ENCODE assay signal across 2 cellular contexts in the genomic region with DNA sequence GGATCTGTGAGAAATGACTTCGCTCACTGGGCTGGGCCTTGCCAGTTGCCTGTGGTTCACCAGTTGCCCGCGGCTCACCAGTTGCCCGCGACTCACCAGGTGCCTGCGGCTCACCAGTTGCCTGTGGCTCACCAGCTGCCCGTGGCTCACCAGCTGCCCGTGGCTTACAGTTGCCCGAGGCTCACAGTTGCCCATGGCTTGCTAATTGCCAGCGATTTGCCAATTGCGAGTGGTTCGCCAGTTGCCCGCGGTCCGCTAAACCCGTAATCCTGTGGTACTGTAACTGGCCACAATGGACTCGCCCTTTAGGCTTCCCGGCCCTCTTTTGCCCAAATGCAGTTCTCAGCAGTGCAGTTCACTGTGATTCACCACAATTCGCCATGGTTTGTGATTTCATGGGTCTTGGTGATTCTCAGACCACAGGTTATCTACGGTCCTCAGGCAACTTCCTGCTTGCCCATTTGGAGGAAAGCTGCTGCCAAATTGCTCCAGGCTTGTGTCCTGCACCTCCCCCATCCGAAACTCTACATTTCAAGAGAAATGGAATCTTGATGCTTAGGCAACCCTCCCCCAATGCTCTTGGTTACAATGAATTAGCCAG.
TF ChIP-seq lines count a peak whose summit lies in the region.

No MANE protein-coding gene starts in this region.

TF ChIP-seq in HepG2, 621 proteins besides CTCF, POLR2A, EP300 and RAD21 (continued from another document and continues in another):
- TF ChIP-seq, protein P1, sequence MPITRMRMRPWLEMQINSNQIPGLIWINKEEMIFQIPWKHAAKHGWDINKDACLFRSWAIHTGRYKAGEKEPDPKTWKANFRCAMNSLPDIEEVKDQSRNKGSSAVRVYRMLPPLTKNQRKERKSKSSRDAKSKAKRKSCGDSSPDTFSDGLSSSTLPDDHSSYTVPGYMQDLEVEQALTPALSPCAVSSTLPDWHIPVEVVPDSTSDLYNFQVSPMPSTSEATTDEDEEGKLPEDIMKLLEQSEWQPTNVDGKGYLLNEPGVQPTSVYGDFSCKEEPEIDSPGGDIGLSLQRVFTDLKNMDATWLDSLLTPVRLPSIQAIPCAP (CRISPR knock-in tag; IDR thresholded peaks at IDR 0.05; ENCODE audit: low read depth), result no peak
- TF ChIP-seq ZNF44 (CRISPR knock-in tag; IDR thresholded peaks at IDR 0.05) (no peak), ZFYVE20 (CRISPR knock-in tag; IDR thresholded peaks at IDR 0.05; ENCODE audit: borderline replicate concordance, low read depth) (no peak), ZNF317 (CRISPR knock-in tag; IDR thresholded peaks at IDR 0.05) (no peak), ZNF501 (CRISPR knock-in tag; IDR thresholded peaks at IDR 0.05) (no peak), SIN3B (IDR thresholded peaks at IDR 0.05; ENCODE audit: low read length) (no peak), ZNF224 (CRISPR knock-in tag; IDR thresholded peaks at IDR 0.05) (no peak), POGZ (CRISPR knock-in tag; IDR thresholded peaks at IDR 0.05) (0 out of 2 replicates have a peak, but pooled peaks have one; percentile 23), IRX3 (CRISPR knock-in tag; IDR thresholded peaks at IDR 0.05; ENCODE audit: borderline replicate concordance, low read depth) (no peak), SETDB1 (CRISPR knock-in tag; IDR thresholded peaks at IDR 0.05; ENCODE audit: borderline replicate concordance) (peak; percentile 99), SNAPC2 (CRISPR knock-in tag; IDR thresholded peaks at IDR 0.05) (no peak)
- TF ChIP-seq, protein P2, sequence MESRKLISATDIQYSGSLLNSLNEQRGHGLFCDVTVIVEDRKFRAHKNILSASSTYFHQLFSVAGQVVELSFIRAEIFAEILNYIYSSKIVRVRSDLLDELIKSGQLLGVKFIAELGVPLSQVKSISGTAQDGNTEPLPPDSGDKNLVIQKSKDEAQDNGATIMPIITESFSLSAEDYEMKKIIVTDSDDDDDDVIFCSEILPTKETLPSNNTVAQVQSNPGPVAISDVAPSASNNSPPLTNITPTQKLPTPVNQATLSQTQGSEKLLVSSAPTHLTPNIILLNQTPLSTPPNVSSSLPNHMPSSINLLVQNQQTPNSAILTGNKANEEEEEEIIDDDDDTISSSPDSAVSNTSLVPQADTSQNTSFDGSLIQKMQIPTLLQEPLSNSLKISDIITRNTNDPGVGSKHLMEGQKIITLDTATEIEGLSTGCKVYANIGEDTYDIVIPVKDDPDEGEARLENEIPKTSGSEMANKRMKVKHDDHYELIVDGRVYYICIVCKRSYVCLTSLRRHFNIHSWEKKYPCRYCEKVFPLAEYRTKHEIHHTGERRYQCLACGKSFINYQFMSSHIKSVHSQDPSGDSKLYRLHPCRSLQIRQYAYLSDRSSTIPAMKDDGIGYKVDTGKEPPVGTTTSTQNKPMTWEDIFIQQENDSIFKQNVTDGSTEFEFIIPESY (CRISPR knock-in tag; IDR thresholded peaks at IDR 0.05), result peak; percentile 69
- TF ChIP-seq, protein P3, sequence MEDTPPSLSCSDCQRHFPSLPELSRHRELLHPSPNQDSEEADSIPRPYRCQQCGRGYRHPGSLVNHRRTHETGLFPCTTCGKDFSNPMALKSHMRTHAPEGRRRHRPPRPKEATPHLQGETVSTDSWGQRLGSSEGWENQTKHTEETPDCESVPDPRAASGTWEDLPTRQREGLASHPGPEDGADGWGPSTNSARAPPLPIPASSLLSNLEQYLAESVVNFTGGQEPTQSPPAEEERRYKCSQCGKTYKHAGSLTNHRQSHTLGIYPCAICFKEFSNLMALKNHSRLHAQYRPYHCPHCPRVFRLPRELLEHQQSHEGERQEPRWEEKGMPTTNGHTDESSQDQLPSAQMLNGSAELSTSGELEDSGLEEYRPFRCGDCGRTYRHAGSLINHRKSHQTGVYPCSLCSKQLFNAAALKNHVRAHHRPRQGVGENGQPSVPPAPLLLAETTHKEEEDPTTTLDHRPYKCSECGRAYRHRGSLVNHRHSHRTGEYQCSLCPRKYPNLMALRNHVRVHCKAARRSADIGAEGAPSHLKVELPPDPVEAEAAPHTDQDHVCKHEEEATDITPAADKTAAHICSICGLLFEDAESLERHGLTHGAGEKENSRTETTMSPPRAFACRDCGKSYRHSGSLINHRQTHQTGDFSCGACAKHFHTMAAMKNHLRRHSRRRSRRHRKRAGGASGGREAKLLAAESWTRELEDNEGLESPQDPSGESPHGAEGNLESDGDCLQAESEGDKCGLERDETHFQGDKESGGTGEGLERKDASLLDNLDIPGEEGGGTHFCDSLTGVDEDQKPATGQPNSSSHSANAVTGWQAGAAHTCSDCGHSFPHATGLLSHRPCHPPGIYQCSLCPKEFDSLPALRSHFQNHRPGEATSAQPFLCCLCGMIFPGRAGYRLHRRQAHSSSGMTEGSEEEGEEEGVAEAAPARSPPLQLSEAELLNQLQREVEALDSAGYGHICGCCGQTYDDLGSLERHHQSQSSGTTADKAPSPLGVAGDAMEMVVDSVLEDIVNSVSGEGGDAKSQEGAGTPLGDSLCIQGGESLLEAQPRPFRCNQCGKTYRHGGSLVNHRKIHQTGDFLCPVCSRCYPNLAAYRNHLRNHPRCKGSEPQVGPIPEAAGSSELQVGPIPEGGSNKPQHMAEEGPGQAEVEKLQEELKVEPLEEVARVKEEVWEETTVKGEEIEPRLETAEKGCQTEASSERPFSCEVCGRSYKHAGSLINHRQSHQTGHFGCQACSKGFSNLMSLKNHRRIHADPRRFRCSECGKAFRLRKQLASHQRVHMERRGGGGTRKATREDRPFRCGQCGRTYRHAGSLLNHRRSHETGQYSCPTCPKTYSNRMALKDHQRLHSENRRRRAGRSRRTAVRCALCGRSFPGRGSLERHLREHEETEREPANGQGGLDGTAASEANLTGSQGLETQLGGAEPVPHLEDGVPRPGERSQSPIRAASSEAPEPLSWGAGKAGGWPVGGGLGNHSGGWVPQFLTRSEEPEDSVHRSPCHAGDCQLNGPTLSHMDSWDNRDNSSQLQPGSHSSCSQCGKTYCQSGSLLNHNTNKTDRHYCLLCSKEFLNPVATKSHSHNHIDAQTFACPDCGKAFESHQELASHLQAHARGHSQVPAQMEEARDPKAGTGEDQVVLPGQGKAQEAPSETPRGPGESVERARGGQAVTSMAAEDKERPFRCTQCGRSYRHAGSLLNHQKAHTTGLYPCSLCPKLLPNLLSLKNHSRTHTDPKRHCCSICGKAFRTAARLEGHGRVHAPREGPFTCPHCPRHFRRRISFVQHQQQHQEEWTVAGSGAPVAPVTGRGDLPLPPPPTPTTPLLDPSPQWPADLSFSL (CRISPR knock-in tag; IDR thresholded peaks at IDR 0.05), result no peak

TF ChIP-seq in K562, 482 proteins besides CTCF, POLR2A, EP300 and RAD21 (continued from another document):
- TF ChIP-seq, protein P4, sequence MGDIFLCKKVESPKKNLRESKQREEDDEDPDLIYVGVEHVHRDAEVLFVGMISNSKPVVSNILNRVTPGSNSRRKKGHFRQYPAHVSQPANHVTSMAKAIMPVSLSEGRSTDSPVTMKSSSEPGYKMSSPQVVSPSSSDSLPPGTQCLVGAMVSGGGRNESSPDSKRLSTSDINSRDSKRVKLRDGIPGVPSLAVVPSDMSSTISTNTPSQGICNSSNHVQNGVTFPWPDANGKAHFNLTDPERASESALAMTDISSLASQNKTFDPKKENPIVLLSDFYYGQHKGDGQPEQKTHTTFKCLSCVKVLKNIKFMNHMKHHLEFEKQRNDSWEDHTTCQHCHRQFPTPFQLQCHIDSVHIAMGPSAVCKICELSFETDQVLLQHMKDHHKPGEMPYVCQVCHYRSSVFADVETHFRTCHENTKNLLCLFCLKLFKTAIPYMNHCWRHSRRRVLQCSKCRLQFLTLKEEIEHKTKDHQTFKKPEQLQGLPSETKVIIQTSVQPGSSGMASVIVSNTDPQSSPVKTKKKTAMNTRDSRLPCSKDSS (IDR thresholded peaks at IDR 0.05; ENCODE audit: low read depth, partially characterized antibody), result peak; percentile 63
- TF ChIP-seq BACH1 (tag; IDR thresholded peaks at IDR 0.05) (no peak), MEIS2 (IDR thresholded peaks at IDR 0.05; ENCODE audit: partially characterized antibody) (no peak), SP1 (CRISPR knock-in tag; IDR thresholded peaks at IDR 0.05) (no peak), CBX1 (IDR thresholded peaks at IDR 0.05; ENCODE audit: low read depth) (peak; percentile 62; the same call in 1 of the 2 replicates), CBX5 (IDR thresholded peaks at IDR 0.05; ENCODE audit: borderline replicate concordance, low read depth) (peak; percentile 77), CBX3 (IDR thresholded peaks at IDR 0.05; ENCODE audit: borderline replicate concordance in 1 of 2, low read length in 2 of 2) (peak in 1 of 2 experiments; percentile 48; a peak in 1 of 3 replicates), HIVEP1 (CRISPR knock-in tag; IDR thresholded peaks at IDR 0.05) (no peak), BRCA1 (IDR thresholded peaks at IDR 0.05) (no peak), BRCA1 (CRISPR knock-in tag; IDR thresholded peaks at IDR 0.05) (no peak), GABPB1 (CRISPR knock-in tag; IDR thresholded peaks at IDR 0.05) (no peak), ZNF77 (CRISPR knock-in tag; IDR thresholded peaks at IDR 0.05) (no peak), TRIM24 (IDR thresholded peaks at IDR 0.05) (peak; percentile 36 to 67; a peak in 3 of 4 replicates)
- TF ChIP-seq, protein P5, sequence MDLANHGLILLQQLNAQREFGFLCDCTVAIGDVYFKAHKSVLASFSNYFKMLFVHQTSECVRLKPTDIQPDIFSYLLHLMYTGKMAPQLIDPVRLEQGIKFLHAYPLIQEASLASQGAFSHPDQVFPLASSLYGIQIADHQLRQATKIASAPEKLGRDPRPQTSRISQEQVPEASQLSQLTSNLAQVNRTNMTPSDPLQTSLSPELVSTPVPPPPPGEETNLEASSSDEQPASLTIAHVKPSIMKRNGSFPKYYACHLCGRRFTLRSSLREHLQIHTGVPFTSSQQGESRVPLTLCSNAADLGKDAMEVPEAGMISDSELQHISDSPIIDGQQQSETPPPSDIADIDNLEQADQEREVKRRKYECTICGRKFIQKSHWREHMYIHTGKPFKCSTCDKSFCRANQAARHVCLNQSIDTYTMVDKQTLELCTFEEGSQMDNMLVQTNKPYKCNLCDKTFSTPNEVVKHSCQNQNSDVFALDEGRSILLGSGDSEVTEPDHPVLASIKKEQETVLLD (IDR thresholded peaks at IDR 0.05), result no peak
- TF ChIP-seq, protein P6, sequence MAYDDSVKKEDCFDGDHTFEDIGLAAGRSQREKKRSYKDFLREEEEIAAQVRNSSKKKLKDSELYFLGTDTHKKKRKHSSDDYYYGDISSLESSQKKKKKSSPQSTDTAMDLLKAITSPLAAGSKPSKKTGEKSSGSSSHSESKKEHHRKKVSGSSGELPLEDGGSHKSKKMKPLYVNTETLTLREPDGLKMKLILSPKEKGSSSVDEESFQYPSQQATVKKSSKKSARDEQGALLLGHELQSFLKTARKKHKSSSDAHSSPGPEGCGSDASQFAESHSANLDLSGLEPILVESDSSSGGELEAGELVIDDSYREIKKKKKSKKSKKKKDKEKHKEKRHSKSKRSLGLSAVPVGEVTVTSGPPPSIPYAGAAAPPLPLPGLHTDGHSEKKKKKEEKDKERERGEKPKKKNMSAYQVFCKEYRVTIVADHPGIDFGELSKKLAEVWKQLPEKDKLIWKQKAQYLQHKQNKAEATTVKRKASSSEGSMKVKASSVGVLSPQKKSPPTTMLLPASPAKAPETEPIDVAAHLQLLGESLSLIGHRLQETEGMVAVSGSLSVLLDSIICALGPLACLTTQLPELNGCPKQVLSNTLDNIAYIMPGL (CRISPR knock-in tag; IDR thresholded peaks at IDR 0.05), result no peak
- TF ChIP-seq, protein P7, sequence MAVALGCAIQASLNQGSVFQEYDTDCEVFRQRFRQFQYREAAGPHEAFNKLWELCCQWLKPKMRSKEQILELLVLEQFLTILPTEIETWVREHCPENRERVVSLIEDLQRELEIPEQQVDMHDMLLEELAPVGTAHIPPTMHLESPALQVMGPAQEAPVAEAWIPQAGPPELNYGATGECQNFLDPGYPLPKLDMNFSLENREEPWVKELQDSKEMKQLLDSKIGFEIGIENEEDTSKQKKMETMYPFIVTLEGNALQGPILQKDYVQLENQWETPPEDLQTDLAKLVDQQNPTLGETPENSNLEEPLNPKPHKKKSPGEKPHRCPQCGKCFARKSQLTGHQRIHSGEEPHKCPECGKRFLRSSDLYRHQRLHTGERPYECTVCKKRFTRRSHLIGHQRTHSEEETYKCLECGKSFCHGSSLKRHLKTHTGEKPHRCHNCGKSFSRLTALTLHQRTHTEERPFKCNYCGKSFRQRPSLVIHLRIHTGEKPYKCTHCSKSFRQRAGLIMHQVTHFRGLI (CRISPR knock-in tag; IDR thresholded peaks at IDR 0.05), result no peak
- TF ChIP-seq, protein P8, sequence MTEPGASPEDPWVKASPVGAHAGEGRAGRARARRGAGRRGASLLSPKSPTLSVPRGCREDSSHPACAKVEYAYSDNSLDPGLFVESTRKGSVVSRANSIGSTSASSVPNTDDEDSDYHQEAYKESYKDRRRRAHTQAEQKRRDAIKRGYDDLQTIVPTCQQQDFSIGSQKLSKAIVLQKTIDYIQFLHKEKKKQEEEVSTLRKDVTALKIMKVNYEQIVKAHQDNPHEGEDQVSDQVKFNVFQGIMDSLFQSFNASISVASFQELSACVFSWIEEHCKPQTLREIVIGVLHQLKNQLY (CRISPR knock-in tag; conservative IDR thresholded peaks at IDR 0.05), result no peak
